In genomic region chr17:44081681-44082080, GRCh38 we compare ENCODE assay signal across 1 cellular context.
TF ChIP-seq lines count a peak whose summit lies in the region.

No MANE protein-coding gene starts in this region.

TF ChIP-seq in H1, 55 proteins besides CTCF, POLR2A, EP300 and RAD21:
- TF ChIP-seq HDAC6 (IDR thresholded peaks at IDR 0.05; ENCODE audit: low read depth, low read length), result no peak
- no peak for TF ChIP-seq ZNF274 (IDR thresholded peaks at IDR 0.05; ENCODE audit: borderline replicate concordance, extremely low read depth, low read length)
- TF ChIP-seq RNF2 (IDR thresholded peaks at IDR 0.05; ENCODE audit: borderline replicate concordance, low read depth, low read length, missing control alignments, poor library complexity, severe bottlenecking), result no peak
- no peak for TF ChIP-seq HDAC2 (IDR thresholded peaks at IDR 0.05; ENCODE audit: borderline replicate concordance in 1 of 2, low read depth in 2 of 2, low read length in 2 of 2)
